In genomic region chr1:246772686-246773085, GRCh38 we compare ENCODE assay signal across 27 cellular contexts. TPM values are rescaled to one million over a fixed set of nuclear protein-coding genes. Genes with fewer than 3 reads are reported as not detected.
A peak's percentile ranks its signal among the peaks of the same experiment; 100 is the strongest.
DNase-seq lines count a peak whose midpoint lies in the region; ATAC-seq, FAIRE-seq and TF ChIP-seq lines count a peak whose summit lies in the region.
"Had no signal": no experiment of that assay in that cellular context is flagged by ENCODE, and none has a peak within 500 bp of the region (broad histone marks: within the 10 kb centered on the region; RNA-seq: fewer than 3 reads in every experiment).

No MANE protein-coding gene starts in this region.

- H3K9ac ChIP-seq in DND-41 (ENCODE audit: low read depth, low read length), result no peak overlapping the region
- H3K9ac ChIP-seq: parathyroid adenoma had no signal

- H3K27ac ChIP-seq in DND-41 (ENCODE audit: low read length), result no peak overlapping the region
- H3K27ac ChIP-seq in pancreas, result no peak overlapping the region
- H3K27ac ChIP-seq: A549, C4-2B, hepatocyte, parathyroid adenoma, sigmoid colon, tibial artery, WERI-Rb-1 had no signal

- no peak for FAIRE-seq in GM12891 (lab: Jason Lieb, UNC)
- FAIRE-seq in pancreas (lab: Jason Lieb, UNC), result no peak
- FAIRE-seq: A549, astrocyte, islet of Langerhans had no signal

- peak; percentile 36 for DNase-seq in DND-41
- peak; percentile 57 for DNase-seq in Jurkat, Clone E6-1 (ENCODE audit: low read depth, low spot score)
- DNase-seq in DMS 273 treated with DMSO at 0.1 percent for 48 hours (lab: John Stamatoyannopoulos, UW), result no peak
- DNase-seq in GM12891 (ENCODE audit: insufficient read length, low spot score), result no peak
- no peak for DNase-seq in foreskin melanocyte
- DNase-seq in pancreas, result no peak
- DNase-seq: activated CD4-positive, alpha-beta T cell treated with anti-CD3 and anti-CD28 coated beads, Interleukin-2, amount 50 U/mL, for 48 hours; activated naive CD4-positive, alpha-beta T cell treated with anti-CD3 and anti-CD28 coated beads, Interleukin-2, amount 10 ng/mL, durations not matched to agents 7 days and 5 days; activated T-cell treated with anti-CD3 and anti-CD28 coated beads, Interleukin-2, amount 50 U/mL, for 1 hour; mammary epithelial cell; MV-4-11; naive thymus-derived CD4-positive, alpha-beta T cell; NCI-H2029; SHP77; sigmoid colon; stimulated activated naive CD4-positive, alpha-beta T cell treated with Interleukin-2 at 50 U/mL for 16 hours; tibial artery; WERI-Rb-1 had no signal

- H3K4me1 ChIP-seq in DND-41 (ENCODE audit: insufficient read depth, low read length) (0 out of 2 replicates have a peak, but pooled peaks cover 7% of the 10 kb centered on the region), pancreas (no peaks in the 10 kb centered on the region)
- H3K4me1 ChIP-seq: A549, parathyroid adenoma, tibial artery had no signal

- 73 to 97% methylated on average over 2 of the region's 2 CpGs for WGBS in pancreas, 2 donors

- no peak overlapping the region for H3K4me3 ChIP-seq in DND-41 (ENCODE audit: low read depth in 1 of 2, low read length in 2 of 2)
- peak overlapping the region; percentile 13 for H3K4me3 ChIP-seq in Jurkat, Clone E6-1 (ENCODE audit: low read length)
- H3K4me3 ChIP-seq in pancreas, result no peak overlapping the region
- H3K4me3 ChIP-seq: A549, GM23338, hepatocyte, sigmoid colon, tibial artery had no signal

- TF ChIP-seq CTCF in DND-41 (IDR thresholded peaks at IDR 0.05; ENCODE audit: borderline replicate concordance, extremely low read depth, low read length, poor library complexity, severe bottlenecking) (no peak), pancreas (IDR thresholded peaks at IDR 0.05) (no peak)

- H4K20me1 ChIP-seq in DND-41 (ENCODE audit: insufficient read depth, low read length), result no peaks in the 10 kb centered on the region

- H3K9me3 ChIP-seq in DND-41 (ENCODE audit: insufficient read depth, low read length, severe bottlenecking), result no peaks in the 10 kb centered on the region
- no peaks in the 10 kb centered on the region for H3K9me3 ChIP-seq in pancreas
- H3K9me3 ChIP-seq: A549, sigmoid colon, tibial artery had no signal

- H3K27me3 ChIP-seq in DND-41 (ENCODE audit: insufficient read depth, low read length, poor library complexity) (no peaks in the 10 kb centered on the region), pancreas (no peaks in the 10 kb centered on the region)
- H3K27me3 ChIP-seq: hepatocyte, sigmoid colon, tibial artery had no signal

- no peak for TF ChIP-seq POLR2A in GM12891 (IDR thresholded peaks at IDR 0.05; ENCODE audit: low read depth, low read length)

- intact Hi-C loops in pancreas (cut with DNase I), result no loop called here

- H3K36me3 ChIP-seq in DND-41 (ENCODE audit: insufficient read depth, low read length) (peaks cover 80% of the 10 kb centered on the region), pancreas (peaks cover 0 to 21% (median 9%) of the 10 kb centered on the region in 3 donors)

- no peak overlapping the region for H3K4me2 ChIP-seq in DND-41 (ENCODE audit: insufficient read depth, low read length)
- H3K4me2 ChIP-seq: A549, GM23338, hepatocyte had no signal

- ATAC-seq in DND-41 (ENCODE audit: insufficient read depth, low read depth) (peak; percentile 72), GM21447 (IDR thresholded peaks at IDR 0.05; ENCODE audit: unreplicated experiment) (peak; percentile 30), HG02938 (IDR thresholded peaks at IDR 0.05; ENCODE audit: unreplicated experiment) (peak; percentile 7), pancreas (no peak)
- ATAC-seq: A549; GM23338; naive thymus-derived CD4-positive, alpha-beta T cell had no signal

- H2AFZ ChIP-seq in DND-41 (ENCODE audit: low read depth, low read length), result no peak overlapping the region
- H2AFZ ChIP-seq: GM23338, hepatocyte, parathyroid adenoma had no signal

- no peaks in the 10 kb centered on the region for H3K79me2 ChIP-seq in DND-41 (ENCODE audit: insufficient read depth, low read length)
- H3K79me2 ChIP-seq: hepatocyte, parathyroid adenoma had no signal

TF ChIP-seq in GM12891, 5 proteins besides CTCF, POLR2A, EP300 and RAD21:
- TF ChIP-seq POLR2AphosphoS5 (IDR thresholded peaks at IDR 0.05; ENCODE audit: low read depth, low read length) (no peak), POU2F2 (IDR thresholded peaks at IDR 0.05; ENCODE audit: low read depth, low read length) (no peak), SPI1 (IDR thresholded peaks at IDR 0.05; ENCODE audit: low read depth, low read length) (no peak), TAF1 (IDR thresholded peaks at IDR 0.05; ENCODE audit: low read depth, low read length) (no peak), PAX5 (IDR thresholded peaks at IDR 0.05; ENCODE audit: insufficient read depth, low read length, severe bottlenecking) (no peak)

RNA-seq across cellular contexts. Expression of gene SCCPDH, which starts 48.5 kb away (rescaled TPM):
- 82.1 TPM for polyA plus RNA-seq in Jurkat, Clone E6-1 (2012; ENCODE audit: insufficient read depth, insufficient read length)
- 24.7 TPM for polyA plus RNA-seq in GM12891 (2012; ENCODE audit: low read depth, missing spikeins)
- 10 to 100 TPM in 4 of 6 donors, 1 to 10 TPM in 2; 8.9 to 17.9 (median 11.9) TPM for total RNA-seq in pancreas
- polyA plus RNA-seq in pancreas, result 10 to 100 TPM in 1 of 2 donors, 1 to 10 TPM in 1; 6.9 to 17.8 TPM

Comparison
In these comparisons a context has a peak if more than half of its experiments do, and no peak if none do; other contexts are left out.
1. ATAC-seq: peak in DND-41 (single experiment), GM21447 (single experiment) and HG02938 (single experiment); none in pancreas (0 of 4).
2. DNase-seq: peak in DND-41 (single experiment) and Jurkat, Clone E6-1 (single experiment); none in DMS 273 treated with DMSO at 0.1 percent for 48 hours (single experiment), GM12891 (single experiment), foreskin melanocyte (single experiment) and pancreas (0 of 6).